Comparison of ENCODE assay signal across 18 cellular contexts in the genomic region with DNA sequence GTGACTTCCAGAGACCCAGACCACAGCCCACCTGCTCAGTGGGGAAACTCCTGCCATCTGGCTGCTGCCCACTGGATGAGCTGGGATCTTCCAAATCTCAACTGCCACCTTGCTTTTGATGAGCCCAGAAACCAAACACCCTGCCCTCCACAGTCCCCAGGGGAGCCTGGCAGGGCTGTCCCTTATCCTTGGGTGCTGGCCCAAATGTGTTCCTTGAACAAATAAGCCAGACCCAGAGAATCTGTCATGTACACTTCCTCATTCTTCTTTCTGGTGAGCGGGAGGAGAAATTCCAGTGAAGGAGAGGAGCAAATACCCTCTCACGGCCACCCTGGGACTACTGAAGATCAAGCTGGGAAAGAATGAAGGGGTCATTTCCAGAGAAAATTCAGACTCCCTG. TPM values are rescaled to one million over a fixed set of nuclear protein-coding genes. Genes with fewer than 3 reads are reported as not detected.
"Had no signal": no experiment of that assay in that cellular context is flagged by ENCODE, and none has a peak within 500 bp of the region (broad histone marks: within the 10 kb centered on the region; RNA-seq: fewer than 3 reads in every experiment).

No MANE protein-coding gene starts in this region.

- DNase-seq: activated CD4-positive, alpha-beta T cell treated with anti-CD3 and anti-CD28 coated beads, Interleukin-2, amount 10 ng/mL, durations not matched to agents 24 days and 14 days; activated CD4-positive, CD25-positive, alpha-beta regulatory T cell; activated CD8-positive, alpha-beta T cell treated with anti-CD3 and anti-CD28 coated beads for 36 hours; activated naive CD4-positive, alpha-beta T cell treated with anti-CD3 and anti-CD28 coated beads for 36 hours; activated T-cell treated with anti-CD3 and anti-CD28 coated beads, Interleukin-2, amount 50 U/mL, for 1 hour; brain microvascular endothelial cell; head of caudate nucleus; mucosa of descending colon; naive thymus-derived CD4-positive, alpha-beta T cell; retina; stimulated activated CD8-positive, alpha-beta memory T cell treated with anti-CD3 and anti-CD28 coated beads, Interleukin-4, amount 100 ng/mL, for 48 hours; stimulated activated naive CD4-positive, alpha-beta T cell had no signal

- H3K4me3 Mint-ChIP-seq: activated CD4-positive, alpha-beta T cell treated with anti-CD3 and anti-CD28 coated beads, Interleukin-2, amount 10 ng/mL, durations not matched to agents 24 days and 14 days; activated CD8-positive, alpha-beta T cell treated with anti-CD3 and anti-CD28 coated beads for 36 hours; activated naive CD4-positive, alpha-beta T cell treated with anti-CD3 and anti-CD28 coated beads for 36 hours; activated T-helper 17 cell treated with anti-CD3 and anti-CD28 coated beads, Interleukin-2, amount 50 U/mL, for 72 hours; central memory CD8-positive, alpha-beta T cell; naive thymus-derived CD4-positive, alpha-beta T cell; T-helper 2 cell treated with Interferon-gamma antibody and Interleukin-4, amounts not matched to agents 5 μg/mL and 100 μg/mL, for 36 hours had no signal

- H3K4me1 ChIP-seq: tibial nerve had no signal

- H3K36me3 ChIP-seq: brain microvascular endothelial cell, neutrophil had no signal

- H3K27ac Mint-ChIP-seq: activated CD4-positive, alpha-beta T cell treated with anti-CD3 and anti-CD28 coated beads, Interleukin-2, amount 10 ng/mL, durations not matched to agents 24 days and 14 days; activated CD8-positive, alpha-beta T cell treated with anti-CD3 and anti-CD28 coated beads for 36 hours; activated naive CD4-positive, alpha-beta T cell treated with anti-CD3 and anti-CD28 coated beads for 36 hours; activated T-helper 17 cell treated with anti-CD3 and anti-CD28 coated beads, Interleukin-2, amount 50 U/mL, for 72 hours; naive thymus-derived CD4-positive, alpha-beta T cell; T-helper 2 cell treated with Interferon-gamma antibody and Interleukin-4, amounts not matched to agents 5 μg/mL and 100 μg/mL, for 36 hours had no signal

- H3K4me3 ChIP-seq: coronary artery, mucosa of descending colon, tibial nerve had no signal

- H3K36me3 Mint-ChIP-seq: naive thymus-derived CD4-positive, alpha-beta T cell had no signal

- H3K9me3 Mint-ChIP-seq: activated CD4-positive, alpha-beta T cell treated with anti-CD3 and anti-CD28 coated beads, Interleukin-2, amount 10 ng/mL, durations not matched to agents 24 days and 14 days; activated naive CD4-positive, alpha-beta T cell treated with anti-CD3 and anti-CD28 coated beads for 36 hours; activated T-helper 17 cell treated with anti-CD3 and anti-CD28 coated beads, Interleukin-2, amount 50 U/mL, for 72 hours; central memory CD8-positive, alpha-beta T cell; T-helper 2 cell treated with Interferon-gamma antibody and Interleukin-4, amounts not matched to agents 5 μg/mL and 100 μg/mL, for 36 hours had no signal

- ATAC-seq: activated CD8-positive, alpha-beta T cell treated with anti-CD3 and anti-CD28 coated beads for 36 hours; activated T-helper 17 cell treated with anti-CD3 and anti-CD28 coated beads, Interleukin-2, amount 50 U/mL, for 72 hours; mucosa of descending colon; naive thymus-derived CD4-positive, alpha-beta T cell had no signal

- H3K4me1 Mint-ChIP-seq: activated CD4-positive, alpha-beta T cell treated with anti-CD3 and anti-CD28 coated beads, Interleukin-2, amount 10 ng/mL, durations not matched to agents 24 days and 14 days; activated T-helper 17 cell treated with anti-CD3 and anti-CD28 coated beads, Interleukin-2, amount 50 U/mL, for 72 hours; central memory CD8-positive, alpha-beta T cell; naive thymus-derived CD4-positive, alpha-beta T cell had no signal

- H3K27me3 ChIP-seq: brain microvascular endothelial cell, neutrophil, tibial nerve had no signal

- H3K27me3 Mint-ChIP-seq: activated CD8-positive, alpha-beta T cell treated with anti-CD3 and anti-CD28 coated beads for 36 hours had no signal

- H3K9me3 ChIP-seq: neutrophil had no signal

- H3K27ac ChIP-seq: brain microvascular endothelial cell, neutrophil, tibial nerve had no signal

RNA-seq across cellular contexts. Expression of a gene that starts 38.7 kb away (rescaled TPM):
- polyA plus RNA-seq: naive thymus-derived CD4-positive, alpha-beta T cell had no signal
